In the genomic region with DNA sequence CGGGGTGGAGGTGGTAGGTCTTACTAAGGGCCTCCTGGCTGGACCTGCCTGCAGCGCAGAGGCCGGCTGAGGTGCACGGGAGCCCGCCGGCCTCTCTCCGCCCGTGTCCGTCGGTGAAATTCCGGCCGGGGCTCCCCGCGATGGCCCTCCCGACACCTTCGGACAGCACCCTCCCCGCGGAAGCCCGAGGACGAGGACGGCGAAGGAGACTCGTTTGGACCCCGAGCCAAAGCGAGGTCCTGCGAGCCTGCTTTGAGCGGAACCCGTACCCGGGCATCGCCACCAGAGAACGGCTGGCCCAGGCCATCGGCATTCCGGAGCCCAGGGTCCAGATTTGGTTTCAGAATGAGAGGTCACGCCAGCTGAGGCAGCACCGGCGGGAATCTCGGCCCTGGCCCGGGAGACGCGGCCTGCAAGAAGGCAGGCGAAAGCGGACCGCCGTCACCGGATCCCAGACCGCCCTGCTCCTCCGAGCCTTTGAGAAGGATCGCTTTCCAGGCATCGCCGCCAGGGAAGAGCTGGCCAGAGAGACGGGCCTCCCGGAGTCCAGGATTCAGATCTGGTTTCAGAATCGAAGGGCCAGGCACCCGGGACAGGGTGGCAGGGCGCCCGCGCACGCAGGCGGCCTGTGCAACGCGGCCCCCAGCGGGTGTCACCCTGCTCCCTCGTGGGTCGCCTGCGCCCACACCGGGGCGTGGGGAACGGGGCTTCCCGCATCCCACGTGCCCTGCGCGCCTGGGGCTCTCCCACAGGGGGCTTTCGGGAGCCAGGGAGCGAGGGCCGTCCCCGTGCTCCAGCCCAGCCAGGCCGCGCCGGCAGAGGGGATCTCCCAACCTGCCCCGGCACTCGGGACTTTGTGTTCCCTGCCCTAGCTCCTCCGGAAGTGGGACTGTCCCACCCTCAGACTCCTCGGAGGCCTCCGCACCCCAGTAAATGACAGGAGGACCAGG, we compare ENCODE assay signal across 1 cellular context.
A peak's percentile ranks its signal among the peaks of the same experiment; 100 is the strongest.
TF ChIP-seq lines count a peak whose summit lies in the region.

No MANE protein-coding gene starts in this region.

TF ChIP-seq in H1, 55 proteins besides CTCF, POLR2A, EP300 and RAD21:
- TF ChIP-seq CBX8 (IDR thresholded peaks at IDR 0.05; ENCODE audit: borderline replicate concordance, low read depth, low read length) = 0 out of 2 replicates have a peak, but pooled peaks have one; percentile 40
- peak; percentile 89 for TF ChIP-seq SUZ12 (IDR thresholded peaks at IDR 0.05; ENCODE audit: low read length)
- TF ChIP-seq EZH2 (IDR thresholded peaks at IDR 0.05; ENCODE audit: low read depth, low read length, severe bottlenecking) = peak; percentile 82
- peak; percentile 10 for TF ChIP-seq KDM4A (IDR thresholded peaks at IDR 0.05; ENCODE audit: low read depth, low read length, severe bottlenecking)
